In the genomic region with DNA sequence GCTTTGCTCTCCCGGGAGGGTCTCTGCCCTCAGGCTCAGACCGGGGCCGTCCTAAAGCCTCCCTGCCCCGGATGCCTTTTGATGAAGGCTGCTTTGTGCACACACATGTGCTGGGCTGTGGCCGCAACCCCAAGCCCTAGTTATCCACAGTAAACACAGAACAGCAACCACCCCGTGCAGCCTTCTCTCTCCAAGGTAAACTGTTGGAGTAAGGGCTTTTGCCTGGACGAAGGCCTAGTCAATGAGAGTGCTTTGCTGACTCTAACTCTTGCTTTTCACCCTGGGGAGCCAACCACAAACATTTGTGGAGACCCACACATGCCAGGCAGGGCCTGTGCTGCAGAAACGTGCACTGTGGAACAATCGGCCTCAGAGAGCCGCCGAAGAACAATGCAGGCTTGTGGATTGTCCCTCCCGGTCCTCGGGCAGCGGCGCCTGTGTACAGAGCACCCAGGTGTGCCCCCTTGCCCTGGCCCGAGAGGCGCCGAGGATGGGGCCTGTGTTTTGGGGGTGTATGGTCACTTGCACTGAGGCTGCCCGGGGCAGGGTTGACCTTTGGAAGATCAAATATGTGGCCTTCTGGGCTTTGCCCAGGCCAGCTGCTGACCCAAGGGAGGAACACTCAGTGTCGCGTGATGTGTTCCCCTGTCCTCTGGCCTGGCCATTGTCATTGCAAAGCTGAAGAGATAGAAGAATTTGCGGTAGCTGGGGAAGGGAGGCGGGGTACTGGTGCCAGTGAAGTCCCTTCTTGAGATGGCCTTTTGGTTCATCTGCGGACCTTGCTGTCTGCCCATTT, we compare ENCODE assay signal across 1 cellular context.
TF ChIP-seq lines count a peak whose summit lies in the region.

No MANE protein-coding gene starts in this region.

TF ChIP-seq in HepG2, 621 proteins besides CTCF, POLR2A, EP300 and RAD21 (continued from another document and continues in another):
- TF ChIP-seq SKIL (CRISPR knock-in tag; IDR thresholded peaks at IDR 0.05; ENCODE audit: borderline replicate concordance) (no peak), GATAD1 (CRISPR knock-in tag; IDR thresholded peaks at IDR 0.05) (no peak; the same call in 1 of the 2 replicates), ZNF274 (CRISPR knock-in tag; IDR thresholded peaks at IDR 0.05) (peak; percentile 42; the same call in 1 of the 2 replicates), ZHX1 (CRISPR knock-in tag; IDR thresholded peaks at IDR 0.05; ENCODE audit: low read depth) (no peak; the same call in 1 of the 2 replicates), THAP11 (CRISPR knock-in tag; IDR thresholded peaks at IDR 0.05) (peak; percentile 48; the same call in 1 of the 2 replicates), NFE2 (CRISPR knock-in tag; IDR thresholded peaks at IDR 0.05) (no peak), PCBP1 (IDR thresholded peaks at IDR 0.05; ENCODE audit: borderline replicate concordance, low read depth, low read length) (no peak), TBP (CRISPR knock-in tag; IDR thresholded peaks at IDR 0.05) (no peak), ZBTB20 (CRISPR knock-in tag; IDR thresholded peaks at IDR 0.05; ENCODE audit: borderline replicate concordance, low read depth) (no peak), ZNF205 (CRISPR knock-in tag; IDR thresholded peaks at IDR 0.05) (no peak; the same call in 1 of the 2 replicates), PRDM15 (CRISPR knock-in tag; IDR thresholded peaks at IDR 0.05) (peak; percentile 59; the same call in 1 of the 2 replicates), ZNF256 (CRISPR knock-in tag; conservative IDR thresholded peaks at IDR 0.05) (peak; percentile 82; the same call in 1 of the 2 replicates), NFKB2 (CRISPR knock-in tag; IDR thresholded peaks at IDR 0.05; ENCODE audit: borderline replicate concordance) (peak; percentile 83; the same call in 1 of the 2 replicates), ZNF234 (CRISPR knock-in tag; conservative IDR thresholded peaks at IDR 0.05) (no peak), ZFP36L2 (CRISPR knock-in tag; IDR thresholded peaks at IDR 0.05) (no peak), ZMAT3 (CRISPR knock-in tag; conservative IDR thresholded peaks at IDR 0.05) (no peak), TFE3 (CRISPR knock-in tag; IDR thresholded peaks at IDR 0.05) (peak; percentile 90), ZNF547 (CRISPR knock-in tag; IDR thresholded peaks at IDR 0.05) (0 out of 2 replicates have a peak, but pooled peaks have one; percentile 36), RBM22 (optimal IDR thresholded peaks at IDR 0.05; ENCODE audit: low read length) (no peak), TIGD3 (CRISPR knock-in tag; IDR thresholded peaks at IDR 0.05; ENCODE audit: borderline replicate concordance) (no peak), ZFP41 (CRISPR knock-in tag; IDR thresholded peaks at IDR 0.05; ENCODE audit: borderline replicate concordance) (no peak), ZNF326 (CRISPR knock-in tag; IDR thresholded peaks at IDR 0.05; ENCODE audit: borderline replicate concordance) (no peak), ZNF878 (CRISPR knock-in tag; IDR thresholded peaks at IDR 0.05) (0 out of 2 replicates have a peak, but pooled peaks have one; percentile 48), CAMTA2 (CRISPR knock-in tag; IDR thresholded peaks at IDR 0.05; ENCODE audit: borderline replicate concordance) (no peak)
- TF ChIP-seq, protein P1, sequence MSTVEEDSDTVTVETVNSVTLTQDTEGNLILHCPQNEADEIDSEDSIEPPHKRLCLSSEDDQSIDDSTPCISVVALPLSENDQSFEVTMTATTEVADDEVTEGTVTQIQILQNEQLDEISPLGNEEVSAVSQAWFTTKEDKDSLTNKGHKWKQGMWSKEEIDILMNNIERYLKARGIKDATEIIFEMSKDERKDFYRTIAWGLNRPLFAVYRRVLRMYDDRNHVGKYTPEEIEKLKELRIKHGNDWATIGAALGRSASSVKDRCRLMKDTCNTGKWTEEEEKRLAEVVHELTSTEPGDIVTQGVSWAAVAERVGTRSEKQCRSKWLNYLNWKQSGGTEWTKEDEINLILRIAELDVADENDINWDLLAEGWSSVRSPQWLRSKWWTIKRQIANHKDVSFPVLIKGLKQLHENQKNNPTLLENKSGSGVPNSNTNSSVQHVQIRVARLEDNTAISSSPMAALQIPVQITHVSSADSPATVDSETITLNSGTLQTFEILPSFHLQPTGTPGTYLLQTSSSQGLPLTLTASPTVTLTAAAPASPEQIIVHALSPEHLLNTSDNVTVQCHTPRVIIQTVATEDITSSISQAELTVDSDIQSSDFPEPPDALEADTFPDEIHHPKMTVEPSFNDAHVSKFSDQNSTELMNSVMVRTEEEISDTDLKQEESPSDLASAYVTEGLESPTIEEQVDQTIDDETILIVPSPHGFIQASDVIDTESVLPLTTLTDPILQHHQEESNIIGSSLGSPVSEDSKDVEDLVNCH (CRISPR knock-in tag; IDR thresholded peaks at IDR 0.05) = no peak
- TF ChIP-seq, protein P2, sequence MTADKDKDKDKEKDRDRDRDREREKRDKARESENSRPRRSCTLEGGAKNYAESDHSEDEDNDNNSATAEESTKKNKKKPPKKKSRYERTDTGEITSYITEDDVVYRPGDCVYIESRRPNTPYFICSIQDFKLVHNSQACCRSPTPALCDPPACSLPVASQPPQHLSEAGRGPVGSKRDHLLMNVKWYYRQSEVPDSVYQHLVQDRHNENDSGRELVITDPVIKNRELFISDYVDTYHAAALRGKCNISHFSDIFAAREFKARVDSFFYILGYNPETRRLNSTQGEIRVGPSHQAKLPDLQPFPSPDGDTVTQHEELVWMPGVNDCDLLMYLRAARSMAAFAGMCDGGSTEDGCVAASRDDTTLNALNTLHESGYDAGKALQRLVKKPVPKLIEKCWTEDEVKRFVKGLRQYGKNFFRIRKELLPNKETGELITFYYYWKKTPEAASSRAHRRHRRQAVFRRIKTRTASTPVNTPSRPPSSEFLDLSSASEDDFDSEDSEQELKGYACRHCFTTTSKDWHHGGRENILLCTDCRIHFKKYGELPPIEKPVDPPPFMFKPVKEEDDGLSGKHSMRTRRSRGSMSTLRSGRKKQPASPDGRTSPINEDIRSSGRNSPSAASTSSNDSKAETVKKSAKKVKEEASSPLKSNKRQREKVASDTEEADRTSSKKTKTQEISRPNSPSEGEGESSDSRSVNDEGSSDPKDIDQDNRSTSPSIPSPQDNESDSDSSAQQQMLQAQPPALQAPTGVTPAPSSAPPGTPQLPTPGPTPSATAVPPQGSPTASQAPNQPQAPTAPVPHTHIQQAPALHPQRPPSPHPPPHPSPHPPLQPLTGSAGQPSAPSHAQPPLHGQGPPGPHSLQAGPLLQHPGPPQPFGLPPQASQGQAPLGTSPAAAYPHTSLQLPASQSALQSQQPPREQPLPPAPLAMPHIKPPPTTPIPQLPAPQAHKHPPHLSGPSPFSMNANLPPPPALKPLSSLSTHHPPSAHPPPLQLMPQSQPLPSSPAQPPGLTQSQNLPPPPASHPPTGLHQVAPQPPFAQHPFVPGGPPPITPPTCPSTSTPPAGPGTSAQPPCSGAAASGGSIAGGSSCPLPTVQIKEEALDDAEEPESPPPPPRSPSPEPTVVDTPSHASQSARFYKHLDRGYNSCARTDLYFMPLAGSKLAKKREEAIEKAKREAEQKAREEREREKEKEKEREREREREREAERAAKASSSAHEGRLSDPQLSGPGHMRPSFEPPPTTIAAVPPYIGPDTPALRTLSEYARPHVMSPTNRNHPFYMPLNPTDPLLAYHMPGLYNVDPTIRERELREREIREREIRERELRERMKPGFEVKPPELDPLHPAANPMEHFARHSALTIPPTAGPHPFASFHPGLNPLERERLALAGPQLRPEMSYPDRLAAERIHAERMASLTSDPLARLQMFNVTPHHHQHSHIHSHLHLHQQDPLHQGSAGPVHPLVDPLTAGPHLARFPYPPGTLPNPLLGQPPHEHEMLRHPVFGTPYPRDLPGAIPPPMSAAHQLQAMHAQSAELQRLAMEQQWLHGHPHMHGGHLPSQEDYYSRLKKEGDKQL (CRISPR knock-in tag; IDR thresholded peaks at IDR 0.05; ENCODE audit: low read depth) = no peak
- TF ChIP-seq, protein P3, sequence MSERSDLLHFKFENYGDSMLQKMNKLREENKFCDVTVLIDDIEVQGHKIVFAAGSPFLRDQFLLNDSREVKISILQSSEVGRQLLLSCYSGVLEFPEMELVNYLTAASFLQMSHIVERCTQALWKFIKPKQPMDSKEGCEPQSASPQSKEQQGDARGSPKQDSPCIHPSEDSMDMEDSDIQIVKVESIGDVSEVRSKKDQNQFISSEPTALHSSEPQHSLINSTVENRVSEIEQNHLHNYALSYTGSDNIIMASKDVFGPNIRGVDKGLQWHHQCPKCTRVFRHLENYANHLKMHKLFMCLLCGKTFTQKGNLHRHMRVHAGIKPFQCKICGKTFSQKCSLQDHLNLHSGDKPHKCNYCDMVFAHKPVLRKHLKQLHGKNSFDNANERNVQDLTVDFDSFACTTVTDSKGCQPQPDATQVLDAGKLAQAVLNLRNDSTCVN (CRISPR knock-in tag; IDR thresholded peaks at IDR 0.05; ENCODE audit: borderline replicate concordance) = no peak
